In genomic region chr10:49076741-49077521, GRCh38 we compare ENCODE assay signal across 11 cellular contexts. TPM values are rescaled to one million over a fixed set of nuclear protein-coding genes. Genes with fewer than 3 reads are reported as not detected.
DNase-seq lines count a peak whose midpoint lies in the region; ATAC-seq and TF ChIP-seq lines count a peak whose summit lies in the region.
"Had no signal": no experiment of that assay in that cellular context is flagged by ENCODE, and none has a peak within 500 bp of the region (broad histone marks: within the 10 kb centered on the region; RNA-seq: fewer than 3 reads in every experiment).

No MANE protein-coding gene starts in this region.

- WGBS in H9 (ENCODE audit: extremely low coverage, insufficient read length, low lambda C conversion rate), result no CpG with 5 or more reads among the region's 13 CpGs
- WGBS in mammary epithelial cell (ENCODE audit: low coverage, missing lambda C conversion rate), result 83% methylated on average over 10 of the region's 13 CpGs
- WGBS in testis, 2 donors, result 90% methylated on average over 13 of the region's 13 CpGs

- H3K27ac ChIP-seq in H9 (ENCODE audit: insufficient read length, low read depth, low read length), result no peak overlapping the region
- no peak overlapping the region for H3K27ac ChIP-seq in mammary epithelial cell (ENCODE audit: insufficient read depth, low read depth, low read length)
- no peak overlapping the region for H3K27ac ChIP-seq in testis

- no peak overlapping the region for H2AK5ac ChIP-seq in H9 (ENCODE audit: insufficient read length, low read length)

- H3K27me3 Mint-ChIP-seq in H9 (ENCODE audit: low read depth) (peaks cover 3% of the 10 kb centered on the region), neural crest cell (ENCODE audit: low read depth) (peaks cover 29% of the 10 kb centered on the region)
- H3K27me3 Mint-ChIP-seq in T-helper 2 cell treated with Interferon-gamma antibody and Interleukin-4, amounts not matched to agents 5 μg/mL and 100 μg/mL, for 36 hours (ENCODE audit: low read depth), result no peaks in the 10 kb centered on the region
- H3K27me3 Mint-ChIP-seq in naive thymus-derived CD8-positive, alpha-beta T cell, result peaks cover 6 to 24% (median 7%) of the 10 kb centered on the region in 5 donors

- H3K27ac Mint-ChIP-seq in H9, result peak overlapping the region in 1 of 3 experiments; percentile 88; a peak in 2 of 7 replicates
- H3K27ac Mint-ChIP-seq in T-helper 2 cell treated with Interferon-gamma antibody and Interleukin-4, amounts not matched to agents 5 μg/mL and 100 μg/mL, for 36 hours, result no peak overlapping the region
- peak overlapping the region; percentile 52 for H3K27ac Mint-ChIP-seq in neural crest cell (ENCODE audit: unreplicated experiment)
- H3K27ac Mint-ChIP-seq in naive thymus-derived CD8-positive, alpha-beta T cell, result no peak overlapping the region

- H3K18ac ChIP-seq in H9 (ENCODE audit: insufficient read length, low read depth, low read length), result peak overlapping the region; percentile 30

- no peak overlapping the region for H2BK5ac ChIP-seq in H9 (ENCODE audit: insufficient read length, low read length)

- DNase-seq in H9 (no peak), neural crest cell (ENCODE audit: low read depth, low spot score) (no peak), mammary epithelial cell (no peak), testis (no peak), SW 1271 (lab: John Stamatoyannopoulos, UW) (no peak)
- peak; percentile 60 for DNase-seq in T-helper 2 cell treated with Interferon-gamma antibody and Interleukin-4, amounts not matched to agents 5 μg/mL and 100 μg/mL, for 36 hours (ENCODE audit: low spot score)
- no peak for DNase-seq in naive thymus-derived CD8-positive, alpha-beta T cell
- DNase-seq: effector CD8-positive, alpha-beta T cell; Right ventricle myocardium superior had no signal

- H4K8ac ChIP-seq in H9 (replicated peaks; ENCODE audit: insufficient read length, low read depth, low read length), result no peak overlapping the region

- H3K9ac ChIP-seq in H9 (ENCODE audit: extremely low read depth, insufficient read length, low read length) (no peak overlapping the region), mammary epithelial cell (ENCODE audit: insufficient read depth, low read length) (no peak overlapping the region)

- POLR2A ChIA-PET in naive thymus-derived CD8-positive, alpha-beta T cell (lab: Charles Lee), result no interaction called here

- peaks cover 3% of the 10 kb centered on the region; the same call in 1 of the 2 replicates for H3K4me1 ChIP-seq in H9 (ENCODE audit: insufficient read depth, low read length)
- peaks cover 2% of the 10 kb centered on the region for H3K4me1 ChIP-seq in mammary epithelial cell (ENCODE audit: insufficient read depth, low read length)
- H3K4me1 ChIP-seq in testis, result peaks cover 32% of the 10 kb centered on the region

- no peak for TF ChIP-seq POLR2A in testis (IDR thresholded peaks at IDR 0.05)

- no peak overlapping the region for H3T11ph ChIP-seq in H9 (ENCODE audit: low read length)

- H3K4me3 ChIP-seq in mammary epithelial cell (replicated peaks in 1 of 3; ENCODE audit: insufficient read depth in 1 of 3, low read depth in 2 of 3, low read length in 3 of 3) (no peak overlapping the region), testis (no peak overlapping the region)

- H2BK12ac ChIP-seq in H9 (ENCODE audit: insufficient read length, low read depth, low read length), result no peak overlapping the region

- H3K79me2 ChIP-seq in H9 (ENCODE audit: insufficient read depth, low read length) (no peaks in the 10 kb centered on the region), mammary epithelial cell (ENCODE audit: insufficient read depth, low read length) (no peaks in the 10 kb centered on the region)

- H2AFZ ChIP-seq in H9 (ENCODE audit: low read length) (no peak overlapping the region), mammary epithelial cell (ENCODE audit: low read depth, low read length) (no peak overlapping the region)

- no peaks in the 10 kb centered on the region; the same call in 1 of the 2 replicates for H3K27me3 ChIP-seq in H9 (ENCODE audit: insufficient read depth, low read length)
- H3K27me3 ChIP-seq in mammary epithelial cell (ENCODE audit: insufficient read depth, low read length), result no peaks in the 10 kb centered on the region
- no peaks in the 10 kb centered on the region for H3K27me3 ChIP-seq in testis

- no peak overlapping the region for H3K14ac ChIP-seq in H9 (ENCODE audit: insufficient read depth, low read length)

- dilution Hi-C loops in mammary epithelial cell (cut with HindIII; ENCODE audit: low sequenced_read_pairs), result no loop called here

- no peak overlapping the region for H3K4me2 ChIP-seq in H9 (ENCODE audit: insufficient read depth, insufficient read length, low read length)
- H3K4me2 ChIP-seq in mammary epithelial cell (ENCODE audit: insufficient read depth, low read depth, low read length), result no peak overlapping the region

- H3K23ac ChIP-seq in H9 (ENCODE audit: insufficient read length, low read depth, low read length), result no peak overlapping the region

- no peak overlapping the region for H2BK120ac ChIP-seq in H9 (ENCODE audit: low read depth, low read length, poor library complexity, severe bottlenecking)

- H3K9me3 ChIP-seq in H9 (ENCODE audit: control insufficient read depth, low read depth, low read length), result no peaks in the 10 kb centered on the region
- no peaks in the 10 kb centered on the region for H3K9me3 ChIP-seq in mammary epithelial cell (replicated peaks; ENCODE audit: insufficient read depth, low read length)
- no peaks in the 10 kb centered on the region for H3K9me3 ChIP-seq in testis

- H3K4ac ChIP-seq in H9 (ENCODE audit: low read depth, low read length), result no peak overlapping the region

- no peak overlapping the region for H2BK15ac ChIP-seq in H9 (ENCODE audit: low read depth, low read length)

- no peaks in the 10 kb centered on the region for H4K20me1 ChIP-seq in H9 (ENCODE audit: control insufficient read depth, insufficient read depth, insufficient read length)
- no peaks in the 10 kb centered on the region for H4K20me1 ChIP-seq in mammary epithelial cell (ENCODE audit: insufficient read depth, low read length)

- H3K9me3 Mint-ChIP-seq in H9 (no peaks in the 10 kb centered on the region), neural crest cell (peaks cover 2% of the 10 kb centered on the region)
- peaks cover 6% of the 10 kb centered on the region for H3K9me3 Mint-ChIP-seq in T-helper 2 cell treated with Interferon-gamma antibody and Interleukin-4, amounts not matched to agents 5 μg/mL and 100 μg/mL, for 36 hours
- H3K9me3 Mint-ChIP-seq in naive thymus-derived CD8-positive, alpha-beta T cell, result peaks cover 0 to 2% (median 0%) of the 10 kb centered on the region in 9 donors

- intact Hi-C loops in mammary epithelial cell (cut with micrococcal nuclease), result no loop called here
- intact Hi-C loops in testis (cut with DNase I; ENCODE audit: low total_unique reads), result no loop called here

- H3K23me2 ChIP-seq in H9 (ENCODE audit: insufficient read length, low read depth, low read length, poor library complexity, severe bottlenecking), result no peaks in the 10 kb centered on the region

- no peak overlapping the region for H3K56ac ChIP-seq in H9 (ENCODE audit: insufficient read length, low read depth, low read length)

- no peak overlapping the region for H2BK20ac ChIP-seq in H9 (ENCODE audit: low read depth, low read length, poor library complexity, severe bottlenecking)

- in situ Hi-C loops in mammary epithelial cell (cut with MboI; ENCODE audit: low sequenced_read_pairs in 2 of 2), result no loop called here

- H3K36me3 Mint-ChIP-seq in H9 (ENCODE audit: insufficient read depth in 1 of 3, low read depth in 3 of 3) (no peaks in the 10 kb centered on the region; a peak in 1 of 7 replicates), neural crest cell (ENCODE audit: low read depth) (peaks cover 4% of the 10 kb centered on the region)
- H3K36me3 Mint-ChIP-seq in T-helper 2 cell treated with Interferon-gamma antibody and Interleukin-4, amounts not matched to agents 5 μg/mL and 100 μg/mL, for 36 hours (ENCODE audit: low read depth), result no peaks in the 10 kb centered on the region
- H3K36me3 Mint-ChIP-seq in naive thymus-derived CD8-positive, alpha-beta T cell, result no peaks in the 10 kb centered on the region

- H3K36me3 ChIP-seq in mammary epithelial cell (ENCODE audit: insufficient read depth, low read length) (no peaks in the 10 kb centered on the region), testis (ENCODE audit: low read depth, missing control alignments) (no peaks in the 10 kb centered on the region)

- H4K5ac ChIP-seq in H9 (ENCODE audit: insufficient read length, low read depth, low read length), result no peak overlapping the region

- H3K4me3 Mint-ChIP-seq in H9, result no peak overlapping the region
- H3K4me3 Mint-ChIP-seq in T-helper 2 cell treated with Interferon-gamma antibody and Interleukin-4, amounts not matched to agents 5 μg/mL and 100 μg/mL, for 36 hours, result peak overlapping the region; percentile 6
- no peak overlapping the region for H3K4me3 Mint-ChIP-seq in neural crest cell
- no peak overlapping the region for H3K4me3 Mint-ChIP-seq in naive thymus-derived CD8-positive, alpha-beta T cell

- H3K4me1 Mint-ChIP-seq in H9 (peaks cover 13 to 14% of the 10 kb centered on the region in 2 experiments), neural crest cell (peaks cover 23% of the 10 kb centered on the region)
- H3K4me1 Mint-ChIP-seq in T-helper 2 cell treated with Interferon-gamma antibody and Interleukin-4, amounts not matched to agents 5 μg/mL and 100 μg/mL, for 36 hours (ENCODE audit: low read depth), result peaks cover 39% of the 10 kb centered on the region
- H3K4me1 Mint-ChIP-seq in naive thymus-derived CD8-positive, alpha-beta T cell, result peaks cover 0 to 4% (median 0%) of the 10 kb centered on the region in 4 donors

- no TSS peak for BruUV-seq in mammary epithelial cell (replicated peaks; lab: Mats Ljungman, UMichigan)

- TF ChIP-seq CTCF in H9 (conservative IDR thresholded peaks at IDR 0.05), result no peak
- TF ChIP-seq CTCF in neural crest cell (conservative IDR thresholded peaks at IDR 0.05), result no peak
- TF ChIP-seq CTCF in mammary epithelial cell (conservative IDR thresholded peaks at IDR 0.05 in 1 of 2, IDR thresholded peaks at IDR 0.05 in 1 of 2; ENCODE audit: extremely low read depth in 1 of 2, insufficient read depth in 1 of 2, low read depth in 1 of 2, low read length in 2 of 2), result no peak
- TF ChIP-seq CTCF in testis (IDR thresholded peaks at IDR 0.05), result no peak

- H4K91ac ChIP-seq in H9 (ENCODE audit: insufficient read length, low read depth, low read length), result no peak overlapping the region

- H3K79me1 ChIP-seq in H9 (ENCODE audit: insufficient read depth, low read depth, low read length, poor library complexity, severe bottlenecking), result no peaks in the 10 kb centered on the region

- peak; percentile 52 for ATAC-seq in GM18858 (IDR thresholded peaks at IDR 0.05; ENCODE audit: unreplicated experiment)
- no peak for ATAC-seq in naive thymus-derived CD8-positive, alpha-beta T cell

- CTCF ChIA-PET in mammary epithelial cell (lab: Charles Lee; ENCODE audit: low non-redundant PET), result no interaction called here

RNA-seq across cellular contexts. Expression of gene VSTM4, which starts 38.4 kb away (rescaled TPM):
- total RNA-seq in H9 (2021), result 0.35 and 0.44 TPM in 2 replicates
- total RNA-seq in neural crest cell, result 2.2 and 2.3 TPM in 2 replicates
- total RNA-seq in mammary epithelial cell, result under 1 TPM in 1 of 2 donors, not detected in 1; under 0.01 TPM
- not detected for polyA plus RNA-seq in mammary epithelial cell
- not detected for polyA minus RNA-seq in mammary epithelial cell
- total RNA-seq in testis, result 10 to 100 TPM; 26.0 to 35.8 TPM
- polyA plus RNA-seq in testis (ENCODE audit: insufficient read depth, low read depth, low replicate concordance), result 25.6 TPM
- total RNA-seq in naive thymus-derived CD8-positive, alpha-beta T cell, result not detected
- polyA plus RNA-seq in naive thymus-derived CD8-positive, alpha-beta T cell, result under 1 TPM in 1 of 3 donors, not detected in 2; 0.07 TPM

RNA-seq across cellular contexts. Expression of gene FAM170B, which starts 56.9 kb away (rescaled TPM):
- total RNA-seq in H9 (2021), result not detected in 2 replicates
- total RNA-seq in neural crest cell, result not detected in 2 replicates
- total RNA-seq in mammary epithelial cell, result not detected
- not detected for polyA plus RNA-seq in mammary epithelial cell
- polyA minus RNA-seq in mammary epithelial cell, result not detected
- 10 to 100 TPM in 1 of 2 donors, 1 to 10 TPM in 1; 1.2 to 11.7 TPM for total RNA-seq in testis
- polyA plus RNA-seq in testis (ENCODE audit: insufficient read depth, low read depth, low replicate concordance), result 10.5 TPM
- total RNA-seq in naive thymus-derived CD8-positive, alpha-beta T cell, result not detected
- not detected for polyA plus RNA-seq in naive thymus-derived CD8-positive, alpha-beta T cell
- total RNA-seq: osteoblast, Right ventricle myocardium superior had no signal
